In the genomic region with DNA sequence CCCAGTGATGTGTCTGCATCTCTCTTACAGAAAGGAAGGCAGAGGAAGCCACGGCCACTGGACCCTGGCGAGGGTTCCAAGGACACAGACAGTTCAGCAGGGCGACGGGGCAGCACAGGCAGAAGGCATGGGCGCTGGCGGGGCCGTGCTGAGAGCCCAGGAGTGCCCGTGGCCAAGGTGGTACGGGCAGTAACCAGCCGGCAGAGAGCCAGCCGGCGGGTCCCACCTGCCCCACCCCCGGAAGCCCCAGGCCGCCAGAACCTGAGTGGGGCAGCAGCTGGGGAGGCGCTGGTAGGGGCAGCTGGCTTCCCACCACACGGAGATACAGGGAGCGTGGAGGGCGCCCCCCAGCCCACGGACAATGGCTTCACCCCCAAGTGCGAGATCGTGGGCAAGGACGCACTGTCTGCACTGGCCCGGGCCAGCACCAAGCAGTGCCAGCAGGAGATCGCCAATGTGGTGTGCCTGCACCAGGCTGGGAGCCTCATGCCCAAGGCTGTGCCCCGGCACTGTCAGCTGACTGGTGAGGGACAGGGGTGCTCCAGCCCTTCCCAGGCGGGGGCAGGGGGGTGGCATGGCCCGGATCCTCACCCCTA, we compare ENCODE assay signal across 19 cellular contexts. TPM values are rescaled to one million over a fixed set of nuclear protein-coding genes. Genes with fewer than 3 reads are reported as not detected.
"Had no signal": no experiment of that assay in that cellular context is flagged by ENCODE, and none has a peak within 500 bp of the region (broad histone marks: within the 10 kb centered on the region; RNA-seq: fewer than 3 reads in every experiment).

No MANE protein-coding gene starts in this region.

- H3K9me3 ChIP-seq: breast epithelium, esophagus muscularis mucosa, heart right ventricle, mucosa of descending colon, pancreas, right lobe of liver, tibial nerve, vagina had no signal

- H3K4me3 Mint-ChIP-seq: activated CD4-positive, alpha-beta T cell treated with anti-CD3 and anti-CD28 coated beads, Interleukin-2, amount 10 ng/mL, durations not matched to agents 7 days and 5 days; activated CD8-positive, alpha-beta T cell treated with anti-CD3 and anti-CD28 coated beads, Interleukin-2, amount 10 ng/mL, durations not matched to agents 7 days and 5 days; activated naive CD4-positive, alpha-beta T cell treated with anti-CD3 and anti-CD28 coated beads, Interleukin-2, amount 10 ng/mL, durations not matched to agents 7 days and 5 days; memory B cell; stimulated activated memory B cell treated with anti-CD40 and anti-IgM and Interleukin-4, amounts not matched to agents 10 μg/mL and 1 μg/mL and 100 μg/mL, for 72 hours had no signal

- H3K4me3 ChIP-seq: breast epithelium, esophagus muscularis mucosa, heart right ventricle, mucosa of descending colon, pancreas, right lobe of liver, tibial nerve, vagina had no signal

- H3K27me3 ChIP-seq: breast epithelium, esophagus muscularis mucosa, heart right ventricle, pancreas, right lobe of liver, tibial nerve, vagina had no signal

- DNase-seq: activated CD4-positive, alpha-beta T cell treated with anti-CD3 and anti-CD28 coated beads, Interleukin-2, amount 10 ng/mL, durations not matched to agents 7 days and 5 days; activated CD8-positive, alpha-beta T cell treated with anti-CD3 and anti-CD28 coated beads, Interleukin-2, amount 10 ng/mL, durations not matched to agents 7 days and 5 days; activated naive CD4-positive, alpha-beta T cell treated with anti-CD3 and anti-CD28 coated beads, Interleukin-2, amount 10 ng/mL, durations not matched to agents 7 days and 5 days; cortex of kidney; heart right ventricle; left ventricle myocardium superior; naive B cell; stimulated activated CD4-positive, alpha-beta T cell treated with anti-CD3 and anti-CD28 coated beads, Interleukin-4, amount 100 ng/mL, for 24 hours; T1000 had no signal

- H3K27ac ChIP-seq: breast epithelium, esophagus muscularis mucosa, heart right ventricle, pancreas, right lobe of liver, tibial nerve, vagina had no signal

- H3K36me3 Mint-ChIP-seq: naive B cell had no signal

- ATAC-seq: activated CD8-positive, alpha-beta T cell treated with anti-CD3 and anti-CD28 coated beads, Interleukin-2, amount 10 ng/mL, durations not matched to agents 7 days and 5 days; left ventricle myocardium superior; mucosa of descending colon; pancreas; stimulated activated memory B cell treated with anti-CD40 and anti-IgM and Interleukin-4, amounts not matched to agents 10 μg/mL and 1 μg/mL and 100 μg/mL, for 72 hours had no signal

- H3K9me3 Mint-ChIP-seq: activated CD4-positive, alpha-beta T cell treated with anti-CD3 and anti-CD28 coated beads, Interleukin-2, amount 10 ng/mL, durations not matched to agents 7 days and 5 days; activated naive CD4-positive, alpha-beta T cell treated with anti-CD3 and anti-CD28 coated beads, Interleukin-2, amount 10 ng/mL, durations not matched to agents 7 days and 5 days; activated T-helper 2 cell treated with anti-CD3 and anti-CD28 coated beads, Interferon-gamma antibody, Interleukin-2, Interleukin-4, amounts not matched to agents 10 μg/mL and 5 μg/mL and 100 μg/mL, durations not matched to agents 14 hours and 24 hours and 36 hours; memory B cell; naive B cell; stimulated activated memory B cell treated with anti-CD40 and anti-IgM and Interleukin-4, amounts not matched to agents 10 μg/mL and 1 μg/mL and 100 μg/mL, for 72 hours had no signal

- H3K4me1 ChIP-seq: breast epithelium, pancreas had no signal

- H3K27me3 Mint-ChIP-seq: activated CD4-positive, alpha-beta T cell treated with anti-CD3 and anti-CD28 coated beads, Interleukin-2, amount 10 ng/mL, durations not matched to agents 7 days and 5 days; activated naive CD4-positive, alpha-beta T cell treated with anti-CD3 and anti-CD28 coated beads, Interleukin-2, amount 10 ng/mL, durations not matched to agents 7 days and 5 days; memory B cell; naive B cell; stimulated activated memory B cell treated with anti-CD40 and anti-IgM and Interleukin-4, amounts not matched to agents 10 μg/mL and 1 μg/mL and 100 μg/mL, for 72 hours had no signal

- H3K27ac Mint-ChIP-seq: activated CD8-positive, alpha-beta T cell treated with anti-CD3 and anti-CD28 coated beads, Interleukin-2, amount 10 ng/mL, durations not matched to agents 7 days and 5 days; activated naive CD4-positive, alpha-beta T cell treated with anti-CD3 and anti-CD28 coated beads, Interleukin-2, amount 10 ng/mL, durations not matched to agents 7 days and 5 days; activated T-helper 2 cell treated with anti-CD3 and anti-CD28 coated beads, Interferon-gamma antibody, Interleukin-2, Interleukin-4, amounts not matched to agents 10 μg/mL and 5 μg/mL and 100 μg/mL, durations not matched to agents 14 hours and 24 hours and 36 hours; memory B cell; stimulated activated memory B cell treated with anti-CD40 and anti-IgM and Interleukin-4, amounts not matched to agents 10 μg/mL and 1 μg/mL and 100 μg/mL, for 72 hours had no signal

RNA-seq across cellular contexts. Expression of a gene that starts 19.3 kb away (rescaled TPM):
- total RNA-seq: esophagus muscularis mucosa had no signal
